Comparison of ENCODE assay signal across 7 cellular contexts in genomic region chr19:14114854-14115253, GRCh38. TPM values are rescaled to one million over a fixed set of nuclear protein-coding genes. Genes with fewer than 3 reads are reported as not detected.
DNase-seq lines count a peak whose midpoint lies in the region; ATAC-seq and TF ChIP-seq lines count a peak whose summit lies in the region.

No MANE protein-coding gene starts in this region.

- no peak overlapping the region for H3K4me3 ChIP-seq in SJCRH30
- H3K4me3 ChIP-seq in astrocyte of the cerebellum (ENCODE audit: low read depth, low read length), result no peak overlapping the region

- H3K4me1 ChIP-seq in SJCRH30, result peaks cover 30% of the 10 kb centered on the region

- no peaks in the 10 kb centered on the region for H3K27me3 ChIP-seq in SJCRH30

- ATAC-seq in left lobe of liver (peak; percentile 9), HG03460 (IDR thresholded peaks at IDR 0.05; ENCODE audit: unreplicated experiment) (no peak)

- TF ChIP-seq CTCF in astrocyte of the cerebellum (IDR thresholded peaks at IDR 0.05; ENCODE audit: low read depth, low read length, missing control alignments), result peak; percentile 47

- H3K27ac ChIP-seq in SJCRH30, result no peak overlapping the region

- no peaks in the 10 kb centered on the region for H3K9me3 ChIP-seq in SJCRH30 (replicated peaks)

- in situ Hi-C loops in astrocyte of the cerebellum (cut with HindIII; ENCODE audit: low sequenced_read_pairs), result no loop called here

- DNase-seq in GM19238 (ENCODE audit: insufficient read length, low spot score), result peak; percentile 43
- DNase-seq in SJCRH30, result peak; percentile 47 to 54
- no peak for DNase-seq in astrocyte of the cerebellum (ENCODE audit: low read depth)
- DNase-seq in left lobe of liver (ENCODE audit: low spot score), result peak; percentile 73
- peak; percentile 54 for DNase-seq in stimulated activated naive CD4-positive, alpha-beta T cell treated with Interleukin-2 at 50 U/mL for 16 hours (lab: John Stamatoyannopoulos, UW)
- no peak for DNase-seq in DMS79 (lab: John Stamatoyannopoulos, UW)

- H3K36me3 ChIP-seq in SJCRH30, result no peaks in the 10 kb centered on the region

RNA-seq across cellular contexts. Expression of gene PRKACA, which starts 2.7 kb away (rescaled TPM):
- 77.5 and 93.2 TPM in 2 replicates for total RNA-seq in SJCRH30 (2014; rRNA removed; shearing (Covaris generic))
- 78.4 TPM for total RNA-seq in left lobe of liver

RNA-seq across cellular contexts. Expression of gene ASF1B, which starts 21.5 kb away (rescaled TPM):
- 93.8 and 102 TPM in 2 replicates for total RNA-seq in SJCRH30 (2014; rRNA removed; shearing (Covaris generic))
- 0.45 TPM for total RNA-seq in left lobe of liver

RNA-seq across cellular contexts. Expression of gene SAMD1, which starts 24.3 kb away (rescaled TPM):
- total RNA-seq in SJCRH30 (2014; rRNA removed; shearing (Covaris generic)), result 88.1 and 102 TPM in 2 replicates
- total RNA-seq in left lobe of liver, result 19.1 TPM

RNA-seq across cellular contexts. Expression of gene C19orf67, which starts 29.3 kb away (rescaled TPM):
- not detected in 2 replicates for total RNA-seq in SJCRH30 (2014; rRNA removed; shearing (Covaris generic))
- not detected for total RNA-seq in left lobe of liver

RNA-seq across cellular contexts. Expression of gene MISP3, which starts 42.3 kb away (rescaled TPM):
- 0.81 and 1.3 TPM in 2 replicates for total RNA-seq in SJCRH30 (2014; rRNA removed; shearing (Covaris generic))
- total RNA-seq in left lobe of liver, result 15.2 TPM

Comparison
In these comparisons a context has a peak if more than half of its experiments do, and no peak if none do; other contexts are left out.
1. DNase-seq: peak in GM19238 (single experiment), SJCRH30 (2 of 2), left lobe of liver (single experiment) and stimulated activated naive CD4-positive, alpha-beta T cell treated with Interleukin-2 at 50 U/mL for 16 hours (single experiment); none in astrocyte of the cerebellum (single experiment) and DMS79 (single experiment).
2. RNA of gene ASF1B, which starts 21.5 kb away (total RNA-seq): 93.8 to 102 TPM in SJCRH30; 0.45 TPM in left lobe of liver (single experiment); every median in the first group is over 10 times any median in the second.